In the genomic region with DNA sequence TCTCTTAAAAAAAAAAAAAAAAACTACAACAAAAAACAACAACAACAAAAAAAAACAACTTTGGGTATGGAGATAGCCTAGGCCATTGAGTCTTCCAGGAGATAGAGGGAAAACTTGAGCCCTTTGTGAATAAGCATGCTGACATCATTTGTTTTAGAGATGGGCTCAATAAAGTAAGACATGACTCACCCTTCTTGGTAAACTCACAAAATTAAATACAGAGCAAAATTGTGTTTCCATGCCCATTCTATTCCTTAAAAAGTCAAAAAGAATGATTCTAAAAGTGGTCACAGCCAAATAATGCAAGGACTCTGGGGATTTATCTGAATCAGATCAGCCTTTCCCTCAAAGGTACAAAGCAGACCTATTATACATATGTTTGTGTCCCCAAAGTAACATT, we compare ENCODE assay signal across 14 cellular contexts.
DNase-seq lines count a peak whose midpoint lies in the region; ATAC-seq and TF ChIP-seq lines count a peak whose summit lies in the region.
"Had no signal": no experiment of that assay in that cellular context is flagged by ENCODE, and none has a peak within 500 bp of the region (broad histone marks: within the 10 kb centered on the region; RNA-seq: fewer than 3 reads in every experiment).

No MANE protein-coding gene starts in this region.

- CTCF ChIA-PET in BJ (lab: Yijun Ruan, JAX) = no interaction called here

- no peaks in the 10 kb centered on the region for H3K79me2 ChIP-seq in osteoblast (ENCODE audit: insufficient read depth, low read length)

- POLR2A ChIA-PET in BJ (lab: Charles Lee) = no interaction called here

- no peak for ATAC-seq in left colon

- H4K20me1 ChIP-seq in osteoblast (ENCODE audit: insufficient read depth, low read length) = no peaks in the 10 kb centered on the region
- H4K20me1 ChIP-seq: BLaER1 treated with 17β-estradiol and CSF1 and Interleukin-3, amounts not matched to agents 10 nM and 100 nM had no signal

- no peaks in the 10 kb centered on the region for H3K36me3 ChIP-seq in BJ (ENCODE audit: control insufficient read depth, insufficient read depth, low read length)
- H3K36me3 ChIP-seq in esophagus squamous epithelium = no peaks in the 10 kb centered on the region
- no peaks in the 10 kb centered on the region for H3K36me3 ChIP-seq in osteoblast (ENCODE audit: insufficient read depth, low read length)
- H3K36me3 ChIP-seq: BLaER1 treated with 17β-estradiol and CSF1 and Interleukin-3, amounts not matched to agents 10 nM and 100 nM had no signal

- H3K4me3 ChIP-seq in BJ (ENCODE audit: low read depth, low read length) (no peak overlapping the region), esophagus squamous epithelium (no peak overlapping the region), osteoblast (ENCODE audit: insufficient read depth, low read length) (no peak overlapping the region)
- H3K4me3 ChIP-seq: BLaER1 treated with 17β-estradiol and CSF1 and Interleukin-3, amounts not matched to agents 10 nM and 100 nM; lung; PC-9 had no signal

- intact Hi-C loops in esophagus squamous epithelium (cut with DNase I) (no loop called here), left colon (cut with DNase I, micrococcal nuclease) (no loop called here)

- peak overlapping the region; percentile 10 for H3K4me2 ChIP-seq in osteoblast (ENCODE audit: insufficient read depth, low read length)
- H3K4me2 ChIP-seq: BLaER1 treated with 17β-estradiol and CSF1 and Interleukin-3, amounts not matched to agents 10 nM and 100 nM; PC-9 had no signal

- H3K4me1 ChIP-seq in esophagus squamous epithelium = peaks cover 0 to 42% (median 14%) of the 10 kb centered on the region in 3 donors
- peaks cover 19% of the 10 kb centered on the region for H3K4me1 ChIP-seq in osteoblast (ENCODE audit: insufficient read depth, low read length)
- H3K4me1 ChIP-seq: BLaER1 treated with 17β-estradiol and CSF1 and Interleukin-3, amounts not matched to agents 10 nM and 100 nM had no signal

- H3K27me3 ChIP-seq in BJ (ENCODE audit: control insufficient read depth, insufficient read depth, low read length) (no peaks in the 10 kb centered on the region), esophagus squamous epithelium (no peaks in the 10 kb centered on the region), osteoblast (ENCODE audit: insufficient read depth, low read length) (no peaks in the 10 kb centered on the region)
- H3K27me3 ChIP-seq: BLaER1 treated with 17β-estradiol and CSF1 and Interleukin-3, amounts not matched to agents 10 nM and 100 nM had no signal

- no peak overlapping the region for H2AFZ ChIP-seq in osteoblast (ENCODE audit: low read length)
- H2AFZ ChIP-seq: PC-9 had no signal

- H3K27ac ChIP-seq in esophagus squamous epithelium (peak overlapping the region in 3 of 4 donors; percentile 12 to 38 (median 30)), osteoblast (ENCODE audit: low read depth, low read length) (peak overlapping the region; percentile 59)
- H3K27ac ChIP-seq: BLaER1 treated with 17β-estradiol and CSF1 and Interleukin-3, amounts not matched to agents 10 nM and 100 nM; PC-9 had no signal

- TF ChIP-seq POLR2A in esophagus squamous epithelium (IDR thresholded peaks at IDR 0.05) = no peak

- H3K9me3 ChIP-seq in esophagus squamous epithelium (no peaks in the 10 kb centered on the region), osteoblast (ENCODE audit: low read depth, low read length) (no peaks in the 10 kb centered on the region)

- DNase-seq in BJ (ENCODE audit: low read depth) (peak; percentile 50), LHCN-M2 (ENCODE audit: low read depth) (peak; percentile 58), esophagus squamous epithelium (lab: John Stamatoyannopoulos, UW) (no peak), osteoblast (ENCODE audit: insufficient read length, low spot score, missing footprints) (peak; percentile 26), left colon (no peak), NCI-H82 (lab: John Stamatoyannopoulos, UW) (no peak)
- DNase-seq in activated CD4-positive, alpha-beta T cell treated with anti-CD3 and anti-CD28 coated beads for 4 hours = no peak
- no peak for DNase-seq in stimulated activated CD4-positive, alpha-beta T cell treated with anti-CD3 and anti-CD28 coated beads, Interleukin-4, amount 100 ng/mL, for 1 hour
- DNase-seq: DMS53, NCI-H526 treated with DMSO at 0.1 percent for 48 hours, nephron progenitor cell, PC-9 had no signal

- TF ChIP-seq CTCF in BJ (IDR thresholded peaks at IDR 0.05; ENCODE audit: insufficient read depth, low read depth, low read length) (no peak), esophagus squamous epithelium (IDR thresholded peaks at IDR 0.05) (no peak), osteoblast (IDR thresholded peaks at IDR 0.05; ENCODE audit: extremely low read depth, low read depth, low read length) (no peak)

Comparison
In these comparisons a context has a peak if more than half of its experiments do, and no peak if none do; other contexts are left out.
1. DNase-seq: peak in BJ (single experiment), LHCN-M2 (single experiment) and osteoblast (single experiment); none in esophagus squamous epithelium (single experiment), activated CD4-positive, alpha-beta T cell treated with anti-CD3 and anti-CD28 coated beads for 4 hours (0 of 2), left colon (0 of 2), NCI-H82 (single experiment) and stimulated activated CD4-positive, alpha-beta T cell treated with anti-CD3 and anti-CD28 coated beads, Interleukin-4, amount 100 ng/mL, for 1 hour (single experiment).